ENCODE assay signal across 1 cellular context in the genomic region with DNA sequence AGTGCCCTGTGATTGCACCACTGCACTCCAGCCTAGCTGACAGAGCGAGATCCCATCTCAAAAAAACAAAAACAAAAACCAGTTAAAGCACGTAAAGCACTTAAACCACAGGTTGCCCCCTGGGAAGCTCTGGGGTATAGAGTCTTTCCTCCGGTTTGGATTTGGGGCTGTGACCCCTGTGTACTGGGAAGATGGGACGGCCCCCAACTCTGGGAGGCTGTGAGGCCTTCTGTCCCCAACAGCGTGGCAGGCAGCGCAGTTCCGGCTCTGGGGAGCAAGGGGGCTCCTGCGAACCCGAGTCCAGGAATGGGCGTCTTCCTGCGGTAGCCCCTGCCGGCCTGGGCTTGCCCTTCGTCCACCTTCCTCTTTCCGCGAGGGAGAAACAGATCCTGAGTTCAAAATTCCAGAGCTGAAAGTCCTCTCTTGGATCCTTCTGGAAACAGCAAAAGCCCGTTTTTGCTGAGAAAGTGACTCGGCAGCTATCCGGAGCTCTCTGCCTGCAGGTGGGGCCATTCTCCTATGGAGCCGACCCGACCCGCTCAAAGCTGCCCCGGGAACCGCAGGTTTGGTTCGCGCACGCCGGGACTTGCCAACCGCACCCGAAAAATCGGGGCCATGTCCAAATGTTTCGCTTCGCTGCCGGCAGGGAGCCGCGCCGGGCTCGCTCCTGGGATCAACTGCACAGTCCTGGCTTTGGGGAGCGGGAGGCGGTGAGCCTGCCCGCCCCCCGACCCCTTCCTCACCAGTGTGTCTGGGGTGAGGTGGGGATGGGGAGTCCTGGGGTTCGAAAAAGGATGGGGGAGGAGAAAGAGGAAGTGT.
TF ChIP-seq lines count a peak whose summit lies in the region.

No MANE protein-coding gene starts in this region.

TF ChIP-seq in HepG2, 621 proteins besides CTCF, POLR2A, EP300 and RAD21 (continued from another document and continues in another):
- TF ChIP-seq KDM2A (CRISPR knock-in tag; IDR thresholded peaks at IDR 0.05; ENCODE audit: borderline replicate concordance, low read depth) (peak; percentile 61), ZNF652 (CRISPR knock-in tag; IDR thresholded peaks at IDR 0.05; ENCODE audit: borderline replicate concordance, low read depth) (no peak), ZNF746 (CRISPR knock-in tag; IDR thresholded peaks at IDR 0.05) (0 out of 2 replicates have a peak, but pooled peaks have one; percentile 40), HNF4G (IDR thresholded peaks at IDR 0.05; ENCODE audit: borderline replicate concordance, low read depth, low read length) (no peak), HNF4G (CRISPR knock-in tag; IDR thresholded peaks at IDR 0.05; ENCODE audit: borderline replicate concordance, low read depth) (0 out of 2 replicates have a peak, but pooled peaks have one; percentile 29), GABPB1 (CRISPR knock-in tag; IDR thresholded peaks at IDR 0.05) (peak; percentile 52; the same call in 1 of the 2 replicates), ZNF879 (CRISPR knock-in tag; IDR thresholded peaks at IDR 0.05) (no peak), ZNF317 (CRISPR knock-in tag; IDR thresholded peaks at IDR 0.05) (0 out of 2 replicates have a peak, but pooled peaks have one; percentile 37), ZNF224 (CRISPR knock-in tag; IDR thresholded peaks at IDR 0.05) (0 out of 2 replicates have a peak, but pooled peaks have one; percentile 46), RBFOX2 (IDR thresholded peaks at IDR 0.05; ENCODE audit: low read depth, low read length) (peak; percentile 41; the same call in 1 of the 2 replicates), SOX6 (IDR thresholded peaks at IDR 0.05) (no peak), SOX6 (CRISPR knock-in tag; IDR thresholded peaks at IDR 0.05) (peak; percentile 10; the same call in 1 of the 2 replicates), BORCS8-MEF2B (CRISPR knock-in tag; IDR thresholded peaks at IDR 0.05) (peak; percentile 66; the same call in 1 of the 2 replicates), MED1 (CRISPR knock-in tag; IDR thresholded peaks at IDR 0.05) (peak; percentile 36), ZNF562 (CRISPR knock-in tag; IDR thresholded peaks at IDR 0.05; ENCODE audit: borderline replicate concordance) (no peak), ZSCAN20 (CRISPR knock-in tag; IDR thresholded peaks at IDR 0.05; ENCODE audit: borderline replicate concordance) (peak; percentile 25; the same call in 1 of the 2 replicates), BRD4 (CRISPR knock-in tag; IDR thresholded peaks at IDR 0.05) (no peak), KAT8 (CRISPR knock-in tag; IDR thresholded peaks at IDR 0.05) (peak; percentile 62), KDM5A (IDR thresholded peaks at IDR 0.05; ENCODE audit: borderline replicate concordance, low read length) (peak; percentile 48; the same call in 1 of the 2 replicates), ZNF788 (CRISPR knock-in tag; IDR thresholded peaks at IDR 0.05; ENCODE audit: borderline replicate concordance) (peak; percentile 11; the same call in 1 of the 2 replicates), GTF3A (CRISPR knock-in tag; conservative IDR thresholded peaks at IDR 0.05) (peak; percentile 59; the same call in 1 of the 2 replicates), ESRRA (CRISPR knock-in tag; IDR thresholded peaks at IDR 0.05; ENCODE audit: low read depth) (no peak), FOXJ3 (CRISPR knock-in tag; IDR thresholded peaks at IDR 0.05; ENCODE audit: borderline replicate concordance) (peak; percentile 30; the same call in 1 of the 2 replicates), POLR2G (IDR thresholded peaks at IDR 0.05; ENCODE audit: low read depth, low read length) (peak; percentile 70), KLF16 (CRISPR knock-in tag; IDR thresholded peaks at IDR 0.05) (0 out of 4 replicates have a peak, but pooled peaks of 1 of the 2 experiments have one; percentile 22), ZNF891 (CRISPR knock-in tag; IDR thresholded peaks at IDR 0.05) (0 out of 2 replicates have a peak, but pooled peaks have one; percentile 34), TEAD2 (CRISPR knock-in tag; IDR thresholded peaks at IDR 0.05) (no peak), FOXA1 (IDR thresholded peaks at IDR 0.05) (no peak), FOXA1 (CRISPR knock-in tag; IDR thresholded peaks at IDR 0.05) (no peak), MEIS1 (CRISPR knock-in tag; IDR thresholded peaks at IDR 0.05; ENCODE audit: borderline replicate concordance) (peak; percentile 55; the same call in 1 of the 2 replicates), HNRNPLL (IDR thresholded peaks at IDR 0.05; ENCODE audit: low read depth, low read length, poor library complexity, severe bottlenecking) (peak; percentile 57), SRY (CRISPR knock-in tag; IDR thresholded peaks at IDR 0.05) (0 out of 2 replicates have a peak, but pooled peaks have one; percentile 24), PHF8 (CRISPR knock-in tag; IDR thresholded peaks at IDR 0.05) (peak; percentile 66), GATAD2A (CRISPR knock-in tag; IDR thresholded peaks at IDR 0.05) (peak; percentile 13; the same call in 1 of the 2 replicates), ELF1 (CRISPR knock-in tag; IDR thresholded peaks at IDR 0.05) (peak; percentile 56; the same call in 1 of the 2 replicates), ZNF510 (CRISPR knock-in tag; IDR thresholded peaks at IDR 0.05; ENCODE audit: low read depth) (no peak), FOXO1 (CRISPR knock-in tag; IDR thresholded peaks at IDR 0.05) (0 out of 2 replicates have a peak, but pooled peaks have one; percentile 1), DR1 (CRISPR knock-in tag; IDR thresholded peaks at IDR 0.05) (peak; percentile 39; the same call in 1 of the 2 replicates)
- TF ChIP-seq, protein P1, sequence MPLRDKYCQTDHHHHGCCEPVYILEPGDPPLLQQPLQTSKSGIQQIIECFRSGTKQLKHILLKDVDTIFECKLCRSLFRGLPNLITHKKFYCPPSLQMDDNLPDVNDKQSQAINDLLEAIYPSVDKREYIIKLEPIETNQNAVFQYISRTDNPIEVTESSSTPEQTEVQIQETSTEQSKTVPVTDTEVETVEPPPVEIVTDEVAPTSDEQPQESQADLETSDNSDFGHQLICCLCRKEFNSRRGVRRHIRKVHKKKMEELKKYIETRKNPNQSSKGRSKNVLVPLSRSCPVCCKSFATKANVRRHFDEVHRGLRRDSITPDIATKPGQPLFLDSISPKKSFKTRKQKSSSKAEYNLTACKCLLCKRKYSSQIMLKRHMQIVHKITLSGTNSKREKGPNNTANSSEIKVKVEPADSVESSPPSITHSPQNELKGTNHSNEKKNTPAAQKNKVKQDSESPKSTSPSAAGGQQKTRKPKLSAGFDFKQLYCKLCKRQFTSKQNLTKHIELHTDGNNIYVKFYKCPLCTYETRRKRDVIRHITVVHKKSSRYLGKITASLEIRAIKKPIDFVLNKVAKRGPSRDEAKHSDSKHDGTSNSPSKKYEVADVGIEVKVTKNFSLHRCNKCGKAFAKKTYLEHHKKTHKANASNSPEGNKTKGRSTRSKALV (CRISPR knock-in tag; IDR thresholded peaks at IDR 0.05) = peak; percentile 80
- TF ChIP-seq, protein P2, sequence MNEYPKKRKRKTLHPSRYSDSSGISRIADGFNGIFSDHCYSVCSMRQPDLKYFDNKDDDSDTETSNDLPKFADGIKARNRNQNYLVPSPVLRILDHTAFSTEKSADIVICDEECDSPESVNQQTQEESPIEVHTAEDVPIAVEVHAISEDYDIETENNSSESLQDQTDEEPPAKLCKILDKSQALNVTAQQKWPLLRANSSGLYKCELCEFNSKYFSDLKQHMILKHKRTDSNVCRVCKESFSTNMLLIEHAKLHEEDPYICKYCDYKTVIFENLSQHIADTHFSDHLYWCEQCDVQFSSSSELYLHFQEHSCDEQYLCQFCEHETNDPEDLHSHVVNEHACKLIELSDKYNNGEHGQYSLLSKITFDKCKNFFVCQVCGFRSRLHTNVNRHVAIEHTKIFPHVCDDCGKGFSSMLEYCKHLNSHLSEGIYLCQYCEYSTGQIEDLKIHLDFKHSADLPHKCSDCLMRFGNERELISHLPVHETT (CRISPR knock-in tag; conservative IDR thresholded peaks at IDR 0.05) = no peak
- TF ChIP-seq, protein P3, sequence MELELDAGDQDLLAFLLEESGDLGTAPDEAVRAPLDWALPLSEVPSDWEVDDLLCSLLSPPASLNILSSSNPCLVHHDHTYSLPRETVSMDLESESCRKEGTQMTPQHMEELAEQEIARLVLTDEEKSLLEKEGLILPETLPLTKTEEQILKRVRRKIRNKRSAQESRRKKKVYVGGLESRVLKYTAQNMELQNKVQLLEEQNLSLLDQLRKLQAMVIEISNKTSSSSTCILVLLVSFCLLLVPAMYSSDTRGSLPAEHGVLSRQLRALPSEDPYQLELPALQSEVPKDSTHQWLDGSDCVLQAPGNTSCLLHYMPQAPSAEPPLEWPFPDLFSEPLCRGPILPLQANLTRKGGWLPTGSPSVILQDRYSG (CRISPR knock-in tag; IDR thresholded peaks at IDR 0.05) = 0 out of 2 replicates have a peak, but pooled peaks have one; percentile 47
- TF ChIP-seq, protein P4, sequence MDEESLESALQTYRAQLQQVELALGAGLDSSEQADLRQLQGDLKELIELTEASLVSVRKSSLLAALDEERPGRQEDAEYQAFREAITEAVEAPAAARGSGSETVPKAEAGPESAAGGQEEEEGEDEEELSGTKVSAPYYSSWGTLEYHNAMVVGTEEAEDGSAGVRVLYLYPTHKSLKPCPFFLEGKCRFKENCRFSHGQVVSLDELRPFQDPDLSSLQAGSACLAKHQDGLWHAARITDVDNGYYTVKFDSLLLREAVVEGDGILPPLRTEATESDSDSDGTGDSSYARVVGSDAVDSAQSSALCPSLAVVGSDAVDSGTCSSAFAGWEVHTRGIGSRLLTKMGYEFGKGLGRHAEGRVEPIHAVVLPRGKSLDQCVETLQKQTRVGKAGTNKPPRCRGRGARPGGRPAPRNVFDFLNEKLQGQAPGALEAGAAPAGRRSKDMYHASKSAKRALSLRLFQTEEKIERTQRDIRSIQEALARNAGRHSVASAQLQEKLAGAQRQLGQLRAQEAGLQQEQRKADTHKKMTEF (CRISPR knock-in tag; IDR thresholded peaks at IDR 0.05) = peak; percentile 54; the same call in 1 of the 2 replicates
- TF ChIP-seq, protein P5, sequence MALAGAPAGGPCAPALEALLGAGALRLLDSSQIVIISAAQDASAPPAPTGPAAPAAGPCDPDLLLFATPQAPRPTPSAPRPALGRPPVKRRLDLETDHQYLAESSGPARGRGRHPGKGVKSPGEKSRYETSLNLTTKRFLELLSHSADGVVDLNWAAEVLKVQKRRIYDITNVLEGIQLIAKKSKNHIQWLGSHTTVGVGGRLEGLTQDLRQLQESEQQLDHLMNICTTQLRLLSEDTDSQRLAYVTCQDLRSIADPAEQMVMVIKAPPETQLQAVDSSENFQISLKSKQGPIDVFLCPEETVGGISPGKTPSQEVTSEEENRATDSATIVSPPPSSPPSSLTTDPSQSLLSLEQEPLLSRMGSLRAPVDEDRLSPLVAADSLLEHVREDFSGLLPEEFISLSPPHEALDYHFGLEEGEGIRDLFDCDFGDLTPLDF (CRISPR knock-in tag; IDR thresholded peaks at IDR 0.05) = peak; percentile 41; the same call in 1 of the 2 replicates
- TF ChIP-seq, protein P6, sequence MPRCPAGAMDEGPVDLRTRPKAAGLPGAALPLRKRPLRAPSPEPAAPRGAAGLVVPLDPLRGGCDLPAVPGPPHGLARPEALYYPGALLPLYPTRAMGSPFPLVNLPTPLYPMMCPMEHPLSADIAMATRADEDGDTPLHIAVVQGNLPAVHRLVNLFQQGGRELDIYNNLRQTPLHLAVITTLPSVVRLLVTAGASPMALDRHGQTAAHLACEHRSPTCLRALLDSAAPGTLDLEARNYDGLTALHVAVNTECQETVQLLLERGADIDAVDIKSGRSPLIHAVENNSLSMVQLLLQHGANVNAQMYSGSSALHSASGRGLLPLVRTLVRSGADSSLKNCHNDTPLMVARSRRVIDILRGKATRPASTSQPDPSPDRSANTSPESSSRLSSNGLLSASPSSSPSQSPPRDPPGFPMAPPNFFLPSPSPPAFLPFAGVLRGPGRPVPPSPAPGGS (CRISPR knock-in tag; IDR thresholded peaks at IDR 0.05) = peak; percentile 44; the same call in 1 of the 2 replicates
- TF ChIP-seq, protein P7, sequence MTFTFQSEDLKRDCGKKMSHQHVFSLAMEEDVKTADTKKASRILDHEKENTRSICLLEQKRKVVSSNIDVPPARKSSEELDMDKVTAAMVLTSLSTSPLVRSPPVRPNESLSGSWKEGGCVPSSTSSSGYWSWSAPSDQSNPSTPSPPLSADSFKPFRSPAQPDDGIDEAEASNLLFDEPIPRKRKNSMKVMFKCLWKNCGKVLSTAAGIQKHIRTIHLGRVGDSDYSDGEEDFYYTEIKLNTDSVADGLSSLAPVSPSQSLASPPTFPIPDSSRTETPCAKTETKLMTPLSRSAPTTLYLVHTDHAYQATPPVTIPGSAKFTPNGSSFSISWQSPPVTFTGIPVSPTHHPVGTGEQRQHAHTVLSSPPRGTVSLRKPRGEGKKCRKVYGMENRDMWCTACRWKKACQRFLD (CRISPR knock-in tag; IDR thresholded peaks at IDR 0.05; ENCODE audit: borderline replicate concordance) = peak; percentile 38; the same call in 1 of the 2 replicates
- TF ChIP-seq, protein P8, sequence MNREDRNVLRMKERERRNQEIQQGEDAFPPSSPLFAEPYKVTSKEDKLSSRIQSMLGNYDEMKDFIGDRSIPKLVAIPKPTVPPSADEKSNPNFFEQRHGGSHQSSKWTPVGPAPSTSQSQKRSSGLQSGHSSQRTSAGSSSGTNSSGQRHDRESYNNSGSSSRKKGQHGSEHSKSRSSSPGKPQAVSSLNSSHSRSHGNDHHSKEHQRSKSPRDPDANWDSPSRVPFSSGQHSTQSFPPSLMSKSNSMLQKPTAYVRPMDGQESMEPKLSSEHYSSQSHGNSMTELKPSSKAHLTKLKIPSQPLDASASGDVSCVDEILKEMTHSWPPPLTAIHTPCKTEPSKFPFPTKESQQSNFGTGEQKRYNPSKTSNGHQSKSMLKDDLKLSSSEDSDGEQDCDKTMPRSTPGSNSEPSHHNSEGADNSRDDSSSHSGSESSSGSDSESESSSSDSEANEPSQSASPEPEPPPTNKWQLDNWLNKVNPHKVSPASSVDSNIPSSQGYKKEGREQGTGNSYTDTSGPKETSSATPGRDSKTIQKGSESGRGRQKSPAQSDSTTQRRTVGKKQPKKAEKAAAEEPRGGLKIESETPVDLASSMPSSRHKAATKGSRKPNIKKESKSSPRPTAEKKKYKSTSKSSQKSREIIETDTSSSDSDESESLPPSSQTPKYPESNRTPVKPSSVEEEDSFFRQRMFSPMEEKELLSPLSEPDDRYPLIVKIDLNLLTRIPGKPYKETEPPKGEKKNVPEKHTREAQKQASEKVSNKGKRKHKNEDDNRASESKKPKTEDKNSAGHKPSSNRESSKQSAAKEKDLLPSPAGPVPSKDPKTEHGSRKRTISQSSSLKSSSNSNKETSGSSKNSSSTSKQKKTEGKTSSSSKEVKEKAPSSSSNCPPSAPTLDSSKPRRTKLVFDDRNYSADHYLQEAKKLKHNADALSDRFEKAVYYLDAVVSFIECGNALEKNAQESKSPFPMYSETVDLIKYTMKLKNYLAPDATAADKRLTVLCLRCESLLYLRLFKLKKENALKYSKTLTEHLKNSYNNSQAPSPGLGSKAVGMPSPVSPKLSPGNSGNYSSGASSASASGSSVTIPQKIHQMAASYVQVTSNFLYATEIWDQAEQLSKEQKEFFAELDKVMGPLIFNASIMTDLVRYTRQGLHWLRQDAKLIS (CRISPR knock-in tag; IDR thresholded peaks at IDR 0.05) = no peak
- TF ChIP-seq, protein P9, sequence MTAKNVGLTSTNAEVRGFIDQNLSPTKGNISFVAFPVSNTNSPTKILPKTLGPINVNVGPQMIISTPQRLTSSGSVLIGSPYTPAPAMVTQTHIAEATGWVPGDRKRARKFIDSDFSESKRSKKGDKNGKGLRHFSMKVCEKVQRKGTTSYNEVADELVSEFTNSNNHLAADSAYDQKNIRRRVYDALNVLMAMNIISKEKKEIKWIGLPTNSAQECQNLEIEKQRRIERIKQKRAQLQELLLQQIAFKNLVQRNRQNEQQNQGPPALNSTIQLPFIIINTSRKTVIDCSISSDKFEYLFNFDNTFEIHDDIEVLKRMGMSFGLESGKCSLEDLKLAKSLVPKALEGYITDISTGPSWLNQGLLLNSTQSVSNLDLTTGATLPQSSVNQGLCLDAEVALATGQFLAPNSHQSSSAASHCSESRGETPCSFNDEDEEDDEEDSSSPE (CRISPR knock-in tag; IDR thresholded peaks at IDR 0.05) = peak; percentile 30; the same call in 1 of the 2 replicates
